In genomic region chr16:68369168-68369567, GRCh38 we compare ENCODE assay signal across 17 cellular contexts. TPM values are rescaled to one million over a fixed set of nuclear protein-coding genes. Genes with fewer than 3 reads are reported as not detected.
DNase-seq lines count a peak whose midpoint lies in the region; ATAC-seq, FAIRE-seq and TF ChIP-seq lines count a peak whose summit lies in the region.
"Had no signal": no experiment of that assay in that cellular context is flagged by ENCODE, and none has a peak within 500 bp of the region (broad histone marks: within the 10 kb centered on the region; RNA-seq: fewer than 3 reads in every experiment).

No MANE protein-coding gene starts in this region.

- H3K27ac Mint-ChIP-seq in activated CD4-positive, alpha-beta T cell treated with anti-CD3 and anti-CD28 coated beads, Interleukin-2, amount 10 ng/mL, durations not matched to agents 24 days and 14 days: no peak overlapping the region
- no peak overlapping the region for H3K27ac Mint-ChIP-seq in activated CD8-positive, alpha-beta T cell treated with anti-CD3 and anti-CD28 coated beads for 36 hours
- H3K27ac Mint-ChIP-seq in naive thymus-derived CD8-positive, alpha-beta T cell: peak overlapping the region in 1 of 10 donors; percentile 82
- H3K27ac Mint-ChIP-seq: stimulated activated naive CD8-positive, alpha-beta T cell treated with anti-CD3 and anti-CD28 coated beads, Interleukin-15, Interleukin-2, amounts not matched to agents 100 ng/mL and 50 ng/mL, for 24 hours had no signal

- H3K4me1 Mint-ChIP-seq in activated CD4-positive, alpha-beta T cell treated with anti-CD3 and anti-CD28 coated beads, Interleukin-2, amount 10 ng/mL, durations not matched to agents 24 days and 14 days: peaks cover 33% of the 10 kb centered on the region
- peaks cover 38% of the 10 kb centered on the region for H3K4me1 Mint-ChIP-seq in activated CD8-positive, alpha-beta T cell treated with anti-CD3 and anti-CD28 coated beads for 36 hours (ENCODE audit: low read depth)
- H3K4me1 Mint-ChIP-seq in naive thymus-derived CD8-positive, alpha-beta T cell: peaks cover 28 to 72% (median 55%) of the 10 kb centered on the region in 4 donors

- no peaks in the 10 kb centered on the region for H3K9me3 Mint-ChIP-seq in activated CD4-positive, alpha-beta T cell treated with anti-CD3 and anti-CD28 coated beads, Interleukin-2, amount 10 ng/mL, durations not matched to agents 24 days and 14 days
- no peaks in the 10 kb centered on the region for H3K9me3 Mint-ChIP-seq in activated CD8-positive, alpha-beta T cell treated with anti-CD3 and anti-CD28 coated beads for 36 hours
- no peaks in the 10 kb centered on the region for H3K9me3 Mint-ChIP-seq in naive thymus-derived CD8-positive, alpha-beta T cell
- H3K9me3 Mint-ChIP-seq: activated naive CD4-positive, alpha-beta T cell treated with anti-CD3 and anti-CD28 coated beads, Interleukin-2, amount 50 U/mL, for 72 hours; naive B cell; stimulated activated naive CD8-positive, alpha-beta T cell treated with anti-CD3 and anti-CD28 coated beads, Interleukin-15, Interleukin-2, amounts not matched to agents 100 ng/mL and 50 ng/mL, for 24 hours had no signal

- intact Hi-C loops in activated CD4-positive, alpha-beta T cell treated with anti-CD3 and anti-CD28 coated beads, Interleukin-2, amount 10 ng/mL, durations not matched to agents 24 days and 14 days (cut with micrococcal nuclease): loop anchor here (10.0 kb wide), 1 partner anchor 46 kb away; no protein-coding TSS in a partner anchor
- intact Hi-C loops in activated CD8-positive, alpha-beta T cell treated with anti-CD3 and anti-CD28 coated beads for 36 hours (cut with micrococcal nuclease): loop anchor here (10.0 kb wide), 1 partner anchor 136 kb away; no protein-coding TSS in a partner anchor
- intact Hi-C loops in head of caudate nucleus (cut with DNase I): no loop called here

- no peak for TF ChIP-seq CTCF in activated CD8-positive, alpha-beta T cell treated with anti-CD3 and anti-CD28 coated beads for 36 hours (IDR thresholded peaks at IDR 0.05)

- POLR2A ChIA-PET in activated CD8-positive, alpha-beta T cell treated with anti-CD3 and anti-CD28 coated beads for 36 hours (lab: Charles Lee): interaction anchor here (0.6 to 1.4 kb wide), 4 partner anchors 9 to 20 kb away, joined by 3 to 6 read pairs (median 4); no protein-coding TSS in a partner anchor
- POLR2A ChIA-PET in naive thymus-derived CD8-positive, alpha-beta T cell (lab: Charles Lee): interaction anchor here (0.6 to 3.5 kb wide), 6 partner anchors 9 to 611 kb away, joined by 3 to 24 read pairs (median 4); no protein-coding TSS in a partner anchor

- no peaks in the 10 kb centered on the region for H3K36me3 Mint-ChIP-seq in activated CD4-positive, alpha-beta T cell treated with anti-CD3 and anti-CD28 coated beads, Interleukin-2, amount 10 ng/mL, durations not matched to agents 24 days and 14 days (ENCODE audit: low read depth)
- H3K36me3 Mint-ChIP-seq in activated CD8-positive, alpha-beta T cell treated with anti-CD3 and anti-CD28 coated beads for 36 hours (ENCODE audit: low read depth): no peaks in the 10 kb centered on the region
- no peaks in the 10 kb centered on the region for H3K36me3 Mint-ChIP-seq in naive thymus-derived CD8-positive, alpha-beta T cell
- H3K36me3 Mint-ChIP-seq: activated naive CD4-positive, alpha-beta T cell treated with anti-CD3 and anti-CD28 coated beads, Interleukin-2, amount 50 U/mL, for 72 hours; naive B cell had no signal

- CTCF ChIA-PET in activated CD8-positive, alpha-beta T cell treated with anti-CD3 and anti-CD28 coated beads for 36 hours (lab: Charles Lee): interaction anchor here (1.0 to 4.9 kb wide), 13 partner anchors 8 to 152 kb away, joined by 3 to 28 read pairs (median 6); partner anchors contain the start of gene SLC7A6

- peak; percentile 21 for ATAC-seq in activated CD8-positive, alpha-beta T cell treated with anti-CD3 and anti-CD28 coated beads for 36 hours
- peak in 1 of 2 donors; percentile 17 for ATAC-seq in naive thymus-derived CD8-positive, alpha-beta T cell
- ATAC-seq in GM19397 (IDR thresholded peaks at IDR 0.05; ENCODE audit: unreplicated experiment): no peak
- ATAC-seq: A549 had no signal

- peak; percentile 49 for FAIRE-seq in GM19239 (lab: Jason Lieb, UNC)
- FAIRE-seq: A549, HTR-8/SVneo had no signal

- no peak for DNase-seq in activated CD4-positive, alpha-beta T cell treated with anti-CD3 and anti-CD28 coated beads, Interleukin-2, amount 10 ng/mL, durations not matched to agents 24 days and 14 days
- DNase-seq in activated CD4-positive, alpha-beta T cell treated with anti-CD3 and anti-CD28 coated beads, Interleukin-2, amount 50 U/mL, for 48 hours: no peak
- no peak for DNase-seq in GM19239 (ENCODE audit: insufficient read length, low spot score)
- peak; percentile 45 for DNase-seq in activated CD8-positive, alpha-beta T cell treated with anti-CD3 and anti-CD28 coated beads for 36 hours
- DNase-seq in naive thymus-derived CD8-positive, alpha-beta T cell: no peak
- DNase-seq in head of caudate nucleus: no peak
- DNase-seq in stimulated activated CD4-positive, alpha-beta T cell treated with anti-CD3 and anti-CD28 coated beads, Interleukin-15, amount 100 ng/mL, for 24 hours: no peak
- DNase-seq: NCI-H2081 treated with DMSO at 0.1 percent for 48 hours, NCI-H524 treated with DMSO at 0.1 percent for 48 hours, PC-9, psoas muscle had no signal

- peaks cover 43% of the 10 kb centered on the region for H3K27me3 Mint-ChIP-seq in activated CD4-positive, alpha-beta T cell treated with anti-CD3 and anti-CD28 coated beads, Interleukin-2, amount 10 ng/mL, durations not matched to agents 24 days and 14 days
- H3K27me3 Mint-ChIP-seq in activated CD8-positive, alpha-beta T cell treated with anti-CD3 and anti-CD28 coated beads for 36 hours: peaks cover 24% of the 10 kb centered on the region
- H3K27me3 Mint-ChIP-seq in naive thymus-derived CD8-positive, alpha-beta T cell: peaks cover 3 to 27% (median 3%) of the 10 kb centered on the region in 5 donors

- peak overlapping the region; percentile 53 for H3K4me3 Mint-ChIP-seq in activated CD4-positive, alpha-beta T cell treated with anti-CD3 and anti-CD28 coated beads, Interleukin-2, amount 10 ng/mL, durations not matched to agents 24 days and 14 days
- H3K4me3 Mint-ChIP-seq in activated CD8-positive, alpha-beta T cell treated with anti-CD3 and anti-CD28 coated beads for 36 hours: no peak overlapping the region
- peak overlapping the region in 9 of 10 donors; percentile 25 to 82 (median 74) for H3K4me3 Mint-ChIP-seq in naive thymus-derived CD8-positive, alpha-beta T cell
- H3K4me3 Mint-ChIP-seq: stimulated activated naive CD8-positive, alpha-beta T cell treated with anti-CD3 and anti-CD28 coated beads, Interleukin-15, Interleukin-2, amounts not matched to agents 100 ng/mL and 50 ng/mL, for 24 hours had no signal

RNA-seq across cellular contexts. Expression of gene PRMT7, which starts 58.3 kb away (rescaled TPM):
- 69.7 and 72.2 TPM in 2 replicates for total RNA-seq in activated CD4-positive, alpha-beta T cell treated with anti-CD3 and anti-CD28 coated beads, Interleukin-2, amount 10 ng/mL, durations not matched to agents 24 days and 14 days
- 10 to 100 TPM; 67.4 to 78.4 TPM for total RNA-seq in activated CD8-positive, alpha-beta T cell treated with anti-CD3 and anti-CD28 coated beads for 36 hours
- 100 to 1,000 TPM; 110 to 112 TPM for total RNA-seq in naive thymus-derived CD8-positive, alpha-beta T cell
- polyA plus RNA-seq in naive thymus-derived CD8-positive, alpha-beta T cell: 10 to 100 TPM; 35.7 to 49.9 (median 43.2) TPM

RNA-seq across cellular contexts. Expression of gene SLC7A6OS, which starts 58.4 kb away (rescaled TPM):
- total RNA-seq in activated CD4-positive, alpha-beta T cell treated with anti-CD3 and anti-CD28 coated beads, Interleukin-2, amount 10 ng/mL, durations not matched to agents 24 days and 14 days: 22.3 and 27.1 TPM in 2 replicates
- 10 to 100 TPM; 20.2 to 23.1 TPM for total RNA-seq in activated CD8-positive, alpha-beta T cell treated with anti-CD3 and anti-CD28 coated beads for 36 hours
- 10 to 100 TPM; 46.0 to 52.0 TPM for total RNA-seq in naive thymus-derived CD8-positive, alpha-beta T cell
- polyA plus RNA-seq in naive thymus-derived CD8-positive, alpha-beta T cell: 10 to 100 TPM; 18.8 to 27.5 (median 23.3) TPM
